In the genomic region with DNA sequence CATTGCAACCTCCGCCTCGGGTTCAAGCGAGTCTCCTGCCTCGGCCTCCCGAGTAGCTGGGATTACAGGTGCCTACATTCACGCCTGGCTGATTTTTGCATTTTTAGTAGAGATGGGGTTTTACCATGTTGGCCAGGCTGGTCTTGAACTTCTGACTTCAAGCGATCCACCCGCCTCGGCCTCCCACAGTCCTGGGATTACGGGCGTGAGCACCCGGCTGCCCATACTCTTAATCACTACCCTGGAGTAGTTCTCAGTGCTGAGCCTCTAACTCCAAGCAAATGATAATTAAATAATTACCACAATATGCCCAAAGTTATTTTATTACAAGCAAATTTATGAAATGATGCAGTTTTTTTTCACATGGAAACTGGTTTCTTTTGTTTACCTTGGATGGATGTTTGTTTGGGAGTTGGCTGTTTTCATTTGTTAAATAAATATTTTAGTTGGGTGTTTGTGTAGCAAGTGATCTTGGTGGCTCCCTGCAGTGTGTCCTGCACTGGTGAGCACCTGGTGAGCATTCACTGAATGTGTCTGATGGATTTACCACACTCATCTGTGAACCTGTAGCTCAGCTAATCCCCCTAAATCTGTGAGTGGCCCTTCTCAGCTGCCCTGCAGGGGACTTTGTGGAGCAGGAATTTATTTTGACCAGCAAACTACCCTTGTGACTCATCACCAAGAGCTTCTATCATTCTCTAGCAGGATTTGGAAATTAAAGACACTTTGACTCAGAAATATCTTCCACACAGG, we compare ENCODE assay signal across 12 cellular contexts. TPM values are rescaled to one million over a fixed set of nuclear protein-coding genes. Genes with fewer than 3 reads are reported as not detected.
DNase-seq lines count a peak whose midpoint lies in the region; ATAC-seq and TF ChIP-seq lines count a peak whose summit lies in the region.
"Had no signal": no experiment of that assay in that cellular context is flagged by ENCODE, and none has a peak within 500 bp of the region (broad histone marks: within the 10 kb centered on the region; RNA-seq: fewer than 3 reads in every experiment).

No MANE protein-coding gene starts in this region.

- no peaks in the 10 kb centered on the region for H3K27me3 ChIP-seq in PC-3 (ENCODE audit: low read length)
- H3K27me3 ChIP-seq in stomach: no peaks in the 10 kb centered on the region
- H3K27me3 ChIP-seq: body of pancreas had no signal

- H3K4me1 ChIP-seq in PC-3 (ENCODE audit: insufficient read depth, low read length) (peaks cover 16% of the 10 kb centered on the region), stomach (peaks cover 0 to 76% (median 50%) of the 10 kb centered on the region in 4 donors)

- 88 to 95% (median 92%) methylated on average over 12 of the region's 12 CpGs for WGBS in stomach, 5 donors

- no peak for TF ChIP-seq EP300 in stomach (IDR thresholded peaks at IDR 0.05)

- no peak overlapping the region for H3K9ac ChIP-seq in PC-3 (ENCODE audit: low read length)

- TF ChIP-seq POLR2A in stomach (IDR thresholded peaks at IDR 0.05): no peak

- peak overlapping the region; percentile 42 for H3K4me3 ChIP-seq in PC-3 (ENCODE audit: low read length)
- no peak overlapping the region for H3K4me3 ChIP-seq in fibroblast of pulmonary artery (replicated peaks; ENCODE audit: low read depth, low read length)
- H3K4me3 ChIP-seq in stomach: no peak overlapping the region
- H3K4me3 ChIP-seq: body of pancreas had no signal

- BruUV-seq in PC-3 (replicated peaks; lab: Mats Ljungman, UMichigan): no TSS peak

- H3K36me3 ChIP-seq in PC-3 (ENCODE audit: low read depth, low read length) (no peaks in the 10 kb centered on the region), stomach (no peaks in the 10 kb centered on the region)
- H3K36me3 ChIP-seq: WERI-Rb-1 had no signal

- TF ChIP-seq CTCF in PC-3 (conservative IDR thresholded peaks at IDR 0.05; ENCODE audit: low read depth, low read length) (0 out of 2 replicates have a peak, but pooled peaks have one; percentile 8), fibroblast of pulmonary artery (IDR thresholded peaks at IDR 0.05; ENCODE audit: low read length, missing control alignments) (no peak), stomach (IDR thresholded peaks at IDR 0.05) (no peak)

- no peaks in the 10 kb centered on the region for H4K20me1 ChIP-seq in PC-3 (ENCODE audit: low read length)

- intact Hi-C loops in PC-3 (cut with micrococcal nuclease) (loop anchor here (1.0 kb wide), 2 partner anchors 35 to 106 kb away; no protein-coding TSS in a partner anchor), stomach (cut with DNase I; ENCODE audit: low total_unique reads) (loop anchor here (5.0 kb wide), 1 partner anchor 35 kb away; a partner anchor contains a TSS)

- peak overlapping the region; percentile 45; the same call in 1 of the 2 replicates for H2AFZ ChIP-seq in PC-3 (ENCODE audit: low read length)

- ATAC-seq in PC-3: peak; percentile 84
- no peak for ATAC-seq in GM19351 (IDR thresholded peaks at IDR 0.05; ENCODE audit: unreplicated experiment)
- ATAC-seq: body of pancreas had no signal

- DNase-seq in ELR (ENCODE audit: low read depth): peak; percentile 62
- peak; percentile 68 for DNase-seq in PC-3
- peak; percentile 27 for DNase-seq in fibroblast of pulmonary artery (ENCODE audit: low read depth)
- no peak for DNase-seq in stomach
- DNase-seq in 8988T: no peak
- DNase-seq in NCI-H2107 (lab: John Stamatoyannopoulos, UW): no peak
- DNase-seq: body of pancreas, NCI-H2081 treated with DMSO at 0.1 percent for 48 hours, RPMI8226, WERI-Rb-1 had no signal

- no peaks in the 10 kb centered on the region for H3F3A ChIP-seq in PC-3 (ENCODE audit: low read length, unreplicated experiment)

- peak overlapping the region; percentile 64 for H3K4me2 ChIP-seq in PC-3 (ENCODE audit: low read length)

- H3K79me2 ChIP-seq in PC-3 (ENCODE audit: low read length): peaks cover 53% of the 10 kb centered on the region

- H3K9me2 ChIP-seq in PC-3 (replicated peaks; ENCODE audit: low read length): no peaks in the 10 kb centered on the region

- H3K27ac ChIP-seq in PC-3 (ENCODE audit: low read length): peak overlapping the region; percentile 66
- peak overlapping the region in 4 of 5 donors; percentile 1 to 46 (median 14) for H3K27ac ChIP-seq in stomach
- H3K27ac ChIP-seq: body of pancreas, epithelial cell of prostate, WERI-Rb-1 had no signal

- POLR2A ChIA-PET in PC-3 (lab: Charles Lee; ENCODE audit: unreplicated experiment): interaction anchor here (0.6 kb wide), 1 partner anchor 28 kb away, joined by 3 read pairs; no protein-coding TSS in a partner anchor

- H3K9me3 ChIP-seq in PC-3 (ENCODE audit: low read length): no peaks in the 10 kb centered on the region
- H3K9me3 ChIP-seq in stomach: no peaks in the 10 kb centered on the region
- H3K9me3 ChIP-seq: body of pancreas had no signal

- CTCF ChIA-PET in PC-3 (lab: Charles Lee): no interaction called here

RNA-seq across cellular contexts. Expression of a gene that starts 36.9 kb away (rescaled TPM):
- total RNA-seq in PC-3 (2014; rRNA removed) (49.0 and 58.3 TPM in 2 replicates), stomach (100 to 1,000 TPM in 4 of 5 donors, 10 to 100 TPM in 1; 60.3 to 218 (median 190) TPM)
- 10 to 100 TPM in 2 of 3 donors, 1 to 10 TPM in 1; 5.4 to 16.0 (median 12.0) TPM for polyA plus RNA-seq in stomach

Comparison
In these comparisons a context has a peak if more than half of its experiments do, and no peak if none do; other contexts are left out.
1. DNase-seq: peak in ELR (single experiment), PC-3 (single experiment) and fibroblast of pulmonary artery (single experiment); none in stomach (single experiment), 8988T (single experiment) and NCI-H2107 (single experiment).